ENCODE assay signal across 1 cellular context in the genomic region with DNA sequence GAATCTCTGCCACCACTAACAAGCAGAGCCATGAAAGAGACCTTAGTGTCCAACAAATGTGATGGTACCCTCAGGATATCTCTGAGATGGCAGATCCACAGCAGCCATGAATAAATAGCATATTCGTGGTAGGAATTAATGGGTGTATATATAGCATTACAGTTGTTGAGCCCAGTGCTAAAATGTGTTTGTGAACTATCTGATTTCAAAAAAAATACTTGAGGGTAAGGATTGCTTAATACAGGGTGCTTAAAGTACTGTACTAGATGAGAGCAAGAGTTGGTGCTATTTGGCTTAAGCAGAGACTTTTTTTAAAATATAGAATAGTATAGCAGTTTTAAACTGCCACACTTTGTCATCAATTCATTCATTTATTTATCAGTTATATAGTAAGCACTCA.
TF ChIP-seq lines count a peak whose summit lies in the region.

No MANE protein-coding gene starts in this region.

TF ChIP-seq in IMR-90, 13 proteins besides CTCF, POLR2A, EP300 and RAD21:
- TF ChIP-seq MXI1 (IDR thresholded peaks at IDR 0.05; ENCODE audit: borderline replicate concordance, low read depth, low read length) (no peak), FOS (IDR thresholded peaks at IDR 0.05; ENCODE audit: low read depth, low read length) (no peak), MAFK (IDR thresholded peaks at IDR 0.05; ENCODE audit: low read depth, low read length) (no peak), NFE2L2 (IDR thresholded peaks at IDR 0.05; ENCODE audit: low read depth, low read length) (no peak), RFX5 (IDR thresholded peaks at IDR 0.05; ENCODE audit: low read depth, low read length) (no peak), SMC3 (IDR thresholded peaks at IDR 0.05; ENCODE audit: low read depth, low read length) (no peak), BHLHE40 (IDR thresholded peaks at IDR 0.05; ENCODE audit: low read depth, low read length) (no peak), CHD1 (IDR thresholded peaks at IDR 0.05; ENCODE audit: low read depth, low read length) (no peak), RCOR1 (IDR thresholded peaks at IDR 0.05; ENCODE audit: insufficient replicate concordance, low read length) (no peak)
- TF ChIP-seq, protein P1, sequence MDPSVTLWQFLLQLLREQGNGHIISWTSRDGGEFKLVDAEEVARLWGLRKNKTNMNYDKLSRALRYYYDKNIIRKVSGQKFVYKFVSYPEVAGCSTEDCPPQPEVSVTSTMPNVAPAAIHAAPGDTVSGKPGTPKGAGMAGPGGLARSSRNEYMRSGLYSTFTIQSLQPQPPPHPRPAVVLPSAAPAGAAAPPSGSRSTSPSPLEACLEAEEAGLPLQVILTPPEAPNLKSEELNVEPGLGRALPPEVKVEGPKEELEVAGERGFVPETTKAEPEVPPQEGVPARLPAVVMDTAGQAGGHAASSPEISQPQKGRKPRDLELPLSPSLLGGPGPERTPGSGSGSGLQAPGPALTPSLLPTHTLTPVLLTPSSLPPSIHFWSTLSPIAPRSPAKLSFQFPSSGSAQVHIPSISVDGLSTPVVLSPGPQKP (IDR thresholded peaks at IDR 0.05; ENCODE audit: borderline replicate concordance, low read depth, low read length), result no peak
- TF ChIP-seq, protein P2, sequence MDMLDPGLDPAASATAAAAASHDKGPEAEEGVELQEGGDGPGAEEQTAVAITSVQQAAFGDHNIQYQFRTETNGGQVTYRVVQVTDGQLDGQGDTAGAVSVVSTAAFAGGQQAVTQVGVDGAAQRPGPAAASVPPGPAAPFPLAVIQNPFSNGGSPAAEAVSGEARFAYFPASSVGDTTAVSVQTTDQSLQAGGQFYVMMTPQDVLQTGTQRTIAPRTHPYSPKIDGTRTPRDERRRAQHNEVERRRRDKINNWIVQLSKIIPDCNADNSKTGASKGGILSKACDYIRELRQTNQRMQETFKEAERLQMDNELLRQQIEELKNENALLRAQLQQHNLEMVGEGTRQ (IDR thresholded peaks at IDR 0.05; ENCODE audit: low read depth, low read length), result no peak
